Comparison of ENCODE assay signal across 1 cellular context in the genomic region with DNA sequence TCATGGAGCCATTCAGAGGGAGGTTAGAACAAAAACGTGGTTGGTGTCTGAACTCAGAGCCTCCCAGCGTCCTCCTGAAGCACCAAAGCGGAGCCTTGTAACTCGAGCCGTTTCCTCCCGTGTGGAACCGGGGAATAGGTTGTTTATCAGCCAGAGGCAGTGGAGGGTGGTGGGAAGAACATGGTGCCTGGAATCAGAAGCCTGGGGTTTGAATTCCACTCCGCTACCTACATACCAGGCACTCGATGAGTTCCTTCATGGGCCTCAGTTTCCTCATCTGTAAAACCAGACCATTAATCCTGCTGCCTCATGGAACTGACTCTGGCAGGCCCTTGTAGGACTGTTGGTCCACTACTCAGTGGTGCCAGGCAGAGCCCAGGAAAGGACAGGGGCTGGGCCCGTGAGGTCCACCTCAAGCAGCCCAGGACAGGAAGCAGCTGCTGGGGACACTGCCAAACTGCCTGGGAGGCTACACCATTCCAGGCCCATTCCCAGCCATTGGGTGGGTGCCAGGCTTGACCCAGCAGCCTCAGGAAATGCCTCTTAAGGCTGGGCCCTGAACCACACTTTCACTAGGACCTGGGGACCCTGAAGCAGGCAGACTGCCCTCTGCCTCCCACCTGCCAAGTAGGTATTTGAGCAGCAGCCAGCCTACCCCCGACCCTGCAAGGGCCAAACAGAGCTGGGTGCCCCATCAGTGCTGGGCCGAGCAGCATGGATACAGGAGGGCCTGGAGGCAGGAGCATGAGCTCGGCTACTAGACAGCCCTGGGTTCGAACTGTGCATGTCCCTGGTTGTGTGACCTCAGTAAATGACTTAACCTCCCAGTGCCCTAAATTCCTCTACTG.
TF ChIP-seq lines count a peak whose summit lies in the region.

No MANE protein-coding gene starts in this region.

TF ChIP-seq in H1, 55 proteins besides CTCF, POLR2A, EP300 and RAD21:
- TF ChIP-seq SAP30 (IDR thresholded peaks at IDR 0.05; ENCODE audit: insufficient read depth, insufficient replicate concordance, low read length) (no peak), GABPA (IDR thresholded peaks at IDR 0.05; ENCODE audit: borderline replicate concordance, insufficient read depth, low read length) (no peak), TCF12 (IDR thresholded peaks at IDR 0.05; ENCODE audit: low read depth, low read length) (no peak), JUND (IDR thresholded peaks at IDR 0.05; ENCODE audit: low read length) (no peak), BCL11A (IDR thresholded peaks at IDR 0.05; ENCODE audit: low read depth in 2 of 2, low read length in 2 of 2) (no peak), POU5F1 (IDR thresholded peaks at IDR 0.05; ENCODE audit: low read depth, low read length) (no peak), CEBPB (IDR thresholded peaks at IDR 0.05; ENCODE audit: low read depth, low read length) (no peak), NRF1 (IDR thresholded peaks at IDR 0.05; ENCODE audit: low read depth, low read length) (no peak), KDM1A (IDR thresholded peaks at IDR 0.05; ENCODE audit: borderline replicate concordance, low read length) (no peak), SIN3A (conservative IDR thresholded peaks at IDR 0.05 in 1 of 2, IDR thresholded peaks at IDR 0.05 in 1 of 2; ENCODE audit: low read depth in 1 of 2, low read length in 2 of 2) (no peak), TBP (IDR thresholded peaks at IDR 0.05; ENCODE audit: low read depth, low read length) (peak; percentile 37; the same call in 1 of the 2 replicates), SIX5 (IDR thresholded peaks at IDR 0.05; ENCODE audit: low read depth, low read length) (no peak), ASH2L (IDR thresholded peaks at IDR 0.05; ENCODE audit: low read length) (peak; percentile 26), NANOG (IDR thresholded peaks at IDR 0.05; ENCODE audit: insufficient read depth, low read depth, low read length, poor library complexity, severe bottlenecking) (no peak), TAF7 (optimal IDR thresholded peaks at IDR 0.05; ENCODE audit: borderline replicate concordance, low read depth, low read length) (peak; percentile 19), TAF1 (IDR thresholded peaks at IDR 0.05; ENCODE audit: low read depth, low read length) (peak; percentile 56; the same call in 1 of the 2 replicates), SUZ12 (IDR thresholded peaks at IDR 0.05; ENCODE audit: low read length) (no peak), SP1 (IDR thresholded peaks at IDR 0.05; ENCODE audit: low read depth, low read length) (peak; percentile 31; the same call in 1 of the 2 replicates), YY1 (IDR thresholded peaks at IDR 0.05; ENCODE audit: low read depth, low read length) (0 out of 2 replicates have a peak, but pooled peaks have one; percentile 19)
- TF ChIP-seq, protein P1, sequence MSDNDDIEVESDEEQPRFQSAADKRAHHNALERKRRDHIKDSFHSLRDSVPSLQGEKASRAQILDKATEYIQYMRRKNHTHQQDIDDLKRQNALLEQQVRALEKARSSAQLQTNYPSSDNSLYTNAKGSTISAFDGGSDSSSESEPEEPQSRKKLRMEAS (IDR thresholded peaks at IDR 0.05): peak; percentile 19; the same call in 1 of the 2 replicates
- TF ChIP-seq, protein P2, sequence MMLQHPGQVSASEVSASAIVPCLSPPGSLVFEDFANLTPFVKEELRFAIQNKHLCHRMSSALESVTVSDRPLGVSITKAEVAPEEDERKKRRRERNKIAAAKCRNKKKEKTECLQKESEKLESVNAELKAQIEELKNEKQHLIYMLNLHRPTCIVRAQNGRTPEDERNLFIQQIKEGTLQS (IDR thresholded peaks at IDR 0.05; ENCODE audit: insufficient read depth, low read depth, low read length): no peak
- TF ChIP-seq, protein P3, sequence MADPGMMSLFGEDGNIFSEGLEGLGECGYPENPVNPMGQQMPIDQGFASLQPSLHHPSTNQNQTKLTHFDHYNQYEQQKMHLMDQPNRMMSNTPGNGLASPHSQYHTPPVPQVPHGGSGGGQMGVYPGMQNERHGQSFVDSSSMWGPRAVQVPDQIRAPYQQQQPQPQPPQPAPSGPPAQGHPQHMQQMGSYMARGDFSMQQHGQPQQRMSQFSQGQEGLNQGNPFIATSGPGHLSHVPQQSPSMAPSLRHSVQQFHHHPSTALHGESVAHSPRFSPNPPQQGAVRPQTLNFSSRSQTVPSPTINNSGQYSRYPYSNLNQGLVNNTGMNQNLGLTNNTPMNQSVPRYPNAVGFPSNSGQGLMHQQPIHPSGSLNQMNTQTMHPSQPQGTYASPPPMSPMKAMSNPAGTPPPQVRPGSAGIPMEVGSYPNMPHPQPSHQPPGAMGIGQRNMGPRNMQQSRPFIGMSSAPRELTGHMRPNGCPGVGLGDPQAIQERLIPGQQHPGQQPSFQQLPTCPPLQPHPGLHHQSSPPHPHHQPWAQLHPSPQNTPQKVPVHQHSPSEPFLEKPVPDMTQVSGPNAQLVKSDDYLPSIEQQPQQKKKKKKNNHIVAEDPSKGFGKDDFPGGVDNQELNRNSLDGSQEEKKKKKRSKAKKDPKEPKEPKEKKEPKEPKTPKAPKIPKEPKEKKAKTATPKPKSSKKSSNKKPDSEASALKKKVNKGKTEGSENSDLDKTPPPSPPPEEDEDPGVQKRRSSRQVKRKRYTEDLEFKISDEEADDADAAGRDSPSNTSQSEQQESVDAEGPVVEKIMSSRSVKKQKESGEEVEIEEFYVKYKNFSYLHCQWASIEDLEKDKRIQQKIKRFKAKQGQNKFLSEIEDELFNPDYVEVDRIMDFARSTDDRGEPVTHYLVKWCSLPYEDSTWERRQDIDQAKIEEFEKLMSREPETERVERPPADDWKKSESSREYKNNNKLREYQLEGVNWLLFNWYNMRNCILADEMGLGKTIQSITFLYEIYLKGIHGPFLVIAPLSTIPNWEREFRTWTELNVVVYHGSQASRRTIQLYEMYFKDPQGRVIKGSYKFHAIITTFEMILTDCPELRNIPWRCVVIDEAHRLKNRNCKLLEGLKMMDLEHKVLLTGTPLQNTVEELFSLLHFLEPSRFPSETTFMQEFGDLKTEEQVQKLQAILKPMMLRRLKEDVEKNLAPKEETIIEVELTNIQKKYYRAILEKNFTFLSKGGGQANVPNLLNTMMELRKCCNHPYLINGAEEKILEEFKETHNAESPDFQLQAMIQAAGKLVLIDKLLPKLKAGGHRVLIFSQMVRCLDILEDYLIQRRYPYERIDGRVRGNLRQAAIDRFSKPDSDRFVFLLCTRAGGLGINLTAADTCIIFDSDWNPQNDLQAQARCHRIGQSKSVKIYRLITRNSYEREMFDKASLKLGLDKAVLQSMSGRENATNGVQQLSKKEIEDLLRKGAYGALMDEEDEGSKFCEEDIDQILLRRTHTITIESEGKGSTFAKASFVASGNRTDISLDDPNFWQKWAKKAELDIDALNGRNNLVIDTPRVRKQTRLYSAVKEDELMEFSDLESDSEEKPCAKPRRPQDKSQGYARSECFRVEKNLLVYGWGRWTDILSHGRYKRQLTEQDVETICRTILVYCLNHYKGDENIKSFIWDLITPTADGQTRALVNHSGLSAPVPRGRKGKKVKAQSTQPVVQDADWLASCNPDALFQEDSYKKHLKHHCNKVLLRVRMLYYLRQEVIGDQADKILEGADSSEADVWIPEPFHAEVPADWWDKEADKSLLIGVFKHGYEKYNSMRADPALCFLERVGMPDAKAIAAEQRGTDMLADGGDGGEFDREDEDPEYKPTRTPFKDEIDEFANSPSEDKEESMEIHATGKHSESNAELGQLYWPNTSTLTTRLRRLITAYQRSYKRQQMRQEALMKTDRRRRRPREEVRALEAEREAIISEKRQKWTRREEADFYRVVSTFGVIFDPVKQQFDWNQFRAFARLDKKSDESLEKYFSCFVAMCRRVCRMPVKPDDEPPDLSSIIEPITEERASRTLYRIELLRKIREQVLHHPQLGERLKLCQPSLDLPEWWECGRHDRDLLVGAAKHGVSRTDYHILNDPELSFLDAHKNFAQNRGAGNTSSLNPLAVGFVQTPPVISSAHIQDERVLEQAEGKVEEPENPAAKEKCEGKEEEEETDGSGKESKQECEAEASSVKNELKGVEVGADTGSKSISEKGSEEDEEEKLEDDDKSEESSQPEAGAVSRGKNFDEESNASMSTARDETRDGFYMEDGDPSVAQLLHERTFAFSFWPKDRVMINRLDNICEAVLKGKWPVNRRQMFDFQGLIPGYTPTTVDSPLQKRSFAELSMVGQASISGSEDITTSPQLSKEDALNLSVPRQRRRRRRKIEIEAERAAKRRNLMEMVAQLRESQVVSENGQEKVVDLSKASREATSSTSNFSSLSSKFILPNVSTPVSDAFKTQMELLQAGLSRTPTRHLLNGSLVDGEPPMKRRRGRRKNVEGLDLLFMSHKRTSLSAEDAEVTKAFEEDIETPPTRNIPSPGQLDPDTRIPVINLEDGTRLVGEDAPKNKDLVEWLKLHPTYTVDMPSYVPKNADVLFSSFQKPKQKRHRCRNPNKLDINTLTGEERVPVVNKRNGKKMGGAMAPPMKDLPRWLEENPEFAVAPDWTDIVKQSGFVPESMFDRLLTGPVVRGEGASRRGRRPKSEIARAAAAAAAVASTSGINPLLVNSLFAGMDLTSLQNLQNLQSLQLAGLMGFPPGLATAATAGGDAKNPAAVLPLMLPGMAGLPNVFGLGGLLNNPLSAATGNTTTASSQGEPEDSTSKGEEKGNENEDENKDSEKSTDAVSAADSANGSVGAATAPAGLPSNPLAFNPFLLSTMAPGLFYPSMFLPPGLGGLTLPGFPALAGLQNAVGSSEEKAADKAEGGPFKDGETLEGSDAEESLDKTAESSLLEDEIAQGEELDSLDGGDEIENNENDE (IDR thresholded peaks at IDR 0.05; ENCODE audit: insufficient replicate concordance, low read length): no peak
- TF ChIP-seq, protein P4, sequence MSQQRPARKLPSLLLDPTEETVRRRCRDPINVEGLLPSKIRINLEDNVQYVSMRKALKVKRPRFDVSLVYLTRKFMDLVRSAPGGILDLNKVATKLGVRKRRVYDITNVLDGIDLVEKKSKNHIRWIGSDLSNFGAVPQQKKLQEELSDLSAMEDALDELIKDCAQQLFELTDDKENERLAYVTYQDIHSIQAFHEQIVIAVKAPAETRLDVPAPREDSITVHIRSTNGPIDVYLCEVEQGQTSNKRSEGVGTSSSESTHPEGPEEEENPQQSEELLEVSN (IDR thresholded peaks at IDR 0.05): no peak
